In genomic region chr19:6509118-6509971, GRCh38 we compare ENCODE assay signal across 17 cellular contexts. TPM values are rescaled to one million over a fixed set of nuclear protein-coding genes. Genes with fewer than 3 reads are reported as not detected.
A peak's percentile ranks its signal among the peaks of the same experiment; 100 is the strongest.
DNase-seq lines count a peak whose midpoint lies in the region; ATAC-seq and TF ChIP-seq lines count a peak whose summit lies in the region.
"Had no signal": no experiment of that assay in that cellular context is flagged by ENCODE, and none has a peak within 500 bp of the region (broad histone marks: within the 10 kb centered on the region; RNA-seq: fewer than 3 reads in every experiment).

No MANE protein-coding gene starts in this region.

- no peak overlapping the region for H2AFZ ChIP-seq in smooth muscle cell (ENCODE audit: low read depth)
- H2AFZ ChIP-seq in MM.1S (ENCODE audit: low read length): no peak overlapping the region

- H3K4me1 ChIP-seq in smooth muscle cell (ENCODE audit: low read depth): no peaks in the 10 kb centered on the region
- peaks cover 5% of the 10 kb centered on the region; the same call in 1 of the 2 replicates for H3K4me1 ChIP-seq in MM.1S (ENCODE audit: low read length)
- H3K4me1 ChIP-seq: colonic mucosa, tibial artery had no signal

- no peaks in the 10 kb centered on the region for H3K27me3 ChIP-seq in layer of hippocampus (ENCODE audit: control insufficient read depth, insufficient read depth, low read length)
- H3K27me3 ChIP-seq in smooth muscle cell (ENCODE audit: low read depth): no peaks in the 10 kb centered on the region
- no peaks in the 10 kb centered on the region for H3K27me3 ChIP-seq in MM.1S (replicated peaks; ENCODE audit: insufficient read depth, low read length)
- H3K27me3 ChIP-seq: colonic mucosa had no signal

- H3K79me2 ChIP-seq in smooth muscle cell (ENCODE audit: low read depth) (no peaks in the 10 kb centered on the region), MM.1S (ENCODE audit: low read length) (no peaks in the 10 kb centered on the region)

- 92% methylated on average over 20 of the region's 20 CpGs for WGBS in smooth muscle cell (ENCODE audit: low lambda C conversion rate)

- H3F3A ChIP-seq in smooth muscle cell (ENCODE audit: low read depth) (no peaks in the 10 kb centered on the region), MM.1S (ENCODE audit: insufficient read depth, low read length) (no peaks in the 10 kb centered on the region; the same call in 1 of the 2 replicates)

- DNase-seq in C1 segment of cervical spinal cord (lab: John Stamatoyannopoulos, UW) (peak in 13 of 14 donors; percentile 45 to 97 (median 89)), caudate nucleus (lab: John Stamatoyannopoulos, UW) (peak; percentile 45 to 98 (median 91)), posterior cingulate gyrus (peak; percentile 73 to 97 (median 91)), smooth muscle cell (lab: John Stamatoyannopoulos, UW; ENCODE audit: unreplicated experiment) (no peak), MM.1S (no peak)
- DNase-seq: ACHN; activated naive CD8-positive, alpha-beta T cell treated with anti-CD3 and anti-CD28 coated beads for 36 hours; Caco-2; colonic mucosa; natural killer cell; OCI-M1; T-cell; tibial artery had no signal

- H3K4me3 ChIP-seq in smooth muscle cell: no peak overlapping the region
- H3K4me3 ChIP-seq in MM.1S (ENCODE audit: low read length): no peak overlapping the region
- H3K4me3 ChIP-seq: colonic mucosa, tibial artery had no signal

- no peak for ATAC-seq in HG03571 (IDR thresholded peaks at IDR 0.05; ENCODE audit: unreplicated experiment)
- no peak for ATAC-seq in HG02870 (IDR thresholded peaks at IDR 0.05; ENCODE audit: unreplicated experiment)
- ATAC-seq: natural killer cell, T-cell had no signal

- H3K27ac ChIP-seq in caudate nucleus (ENCODE audit: low read depth, low read length) (peak overlapping the region; percentile 98), layer of hippocampus (ENCODE audit: low read depth, low read length) (peak overlapping the region; percentile 96), smooth muscle cell (ENCODE audit: low read depth) (no peak overlapping the region), MM.1S (ENCODE audit: low read length) (no peak overlapping the region)
- H3K27ac ChIP-seq: colonic mucosa, tibial artery had no signal

- no peak for TF ChIP-seq CTCF in smooth muscle cell (IDR thresholded peaks at IDR 0.05; ENCODE audit: borderline replicate concordance, insufficient read depth, poor library complexity, severe bottlenecking)
- no peak for TF ChIP-seq CTCF in MM.1S (IDR thresholded peaks at IDR 0.05; ENCODE audit: low read length)

- H3K9me3 ChIP-seq in smooth muscle cell (replicated peaks; ENCODE audit: low read depth): no peaks in the 10 kb centered on the region
- H3K9me3 ChIP-seq in MM.1S (replicated peaks; ENCODE audit: insufficient read depth, low read length): no peaks in the 10 kb centered on the region
- H3K9me3 ChIP-seq: Caco-2, colonic mucosa, tibial artery had no signal

- no peaks in the 10 kb centered on the region for H3K36me3 ChIP-seq in smooth muscle cell (ENCODE audit: low read depth)
- H3K36me3 ChIP-seq in MM.1S (replicated peaks; ENCODE audit: insufficient read depth, low read length): no peaks in the 10 kb centered on the region
- H3K36me3 ChIP-seq: colonic mucosa, tibial artery had no signal

- no peaks in the 10 kb centered on the region for H3K9me2 ChIP-seq in MM.1S (replicated peaks; ENCODE audit: insufficient read depth, low read length)

- H4K20me1 ChIP-seq in smooth muscle cell (ENCODE audit: low read depth) (no peaks in the 10 kb centered on the region), MM.1S (ENCODE audit: insufficient read depth, low read length) (no peaks in the 10 kb centered on the region)

- H3K9ac ChIP-seq in smooth muscle cell (ENCODE audit: low read depth) (no peak overlapping the region), MM.1S (ENCODE audit: low read length) (no peak overlapping the region)

- H3K4me2 ChIP-seq in smooth muscle cell (no peak overlapping the region), MM.1S (ENCODE audit: low read depth, low read length) (no peak overlapping the region)

- intact Hi-C loops in posterior cingulate gyrus (cut with DNase I): loop anchor here (10.0 kb wide), 1 partner anchor 145 kb away; the partner anchor contains the start of gene CLPP

RNA-seq across cellular contexts. Expression of gene TUBB4A, which starts 7.2 kb away (rescaled TPM):
- total RNA-seq in smooth muscle cell: not detected in 2 replicates
- polyA plus RNA-seq in smooth muscle cell: not detected in 2 replicates

RNA-seq across cellular contexts. Expression of gene TNFSF9, which starts 21.5 kb away (rescaled TPM):
- total RNA-seq in smooth muscle cell: 1.3 and 3.4 TPM in 2 replicates
- polyA plus RNA-seq in smooth muscle cell: 4.6 and 7.3 TPM in 2 replicates

RNA-seq across cellular contexts. Expression of gene DENND1C, which starts 27.8 kb away (rescaled TPM):
- total RNA-seq in smooth muscle cell: 0.04 TPM in 1 of 2 replicates, not detected in the other
- 0.67 and 3.3 TPM in 2 replicates for polyA plus RNA-seq in smooth muscle cell

RNA-seq across cellular contexts. Expression of gene CRB3, which starts 45.3 kb away (rescaled TPM):
- 4.0 and 7.8 TPM in 2 replicates for total RNA-seq in smooth muscle cell
- polyA plus RNA-seq in smooth muscle cell: 2.5 and 12.1 TPM in 2 replicates
- total RNA-seq: HT1080 had no signal

RNA-seq across cellular contexts. Expression of gene SLC25A23, which starts 49.8 kb away (rescaled TPM):
- 34.2 and 57.1 TPM in 2 replicates for total RNA-seq in smooth muscle cell
- polyA plus RNA-seq in smooth muscle cell: 46.9 and 58.7 TPM in 2 replicates

Comparison
In these comparisons a context has a peak if more than half of its experiments do, and no peak if none do; other contexts are left out.
1. DNase-seq: peak in C1 segment of cervical spinal cord (13 of 14), caudate nucleus (61 of 61) and posterior cingulate gyrus (10 of 10); none in smooth muscle cell (single experiment) and MM.1S (single experiment).
2. H3K27ac ChIP-seq: peak in caudate nucleus (single experiment) and layer of hippocampus (single experiment); none in smooth muscle cell (single experiment) and MM.1S (single experiment).